Comparison of ENCODE assay signal across 8 cellular contexts in genomic region chr6:128519931-128520435, GRCh38. TPM values are rescaled to one million over a fixed set of nuclear protein-coding genes. Genes with fewer than 3 reads are reported as not detected.
DNase-seq lines count a peak whose midpoint lies in the region; ATAC-seq and TF ChIP-seq lines count a peak whose summit lies in the region.

No MANE protein-coding gene starts in this region.

- H3K4me1 Mint-ChIP-seq in activated naive CD4-positive, alpha-beta T cell treated with anti-CD3 and anti-CD28 coated beads, Interleukin-2, amount 10 ng/mL, durations not matched to agents 7 days and 5 days, result peaks cover 19% of the 10 kb centered on the region

- no peaks in the 10 kb centered on the region for H3K36me3 Mint-ChIP-seq in activated naive CD4-positive, alpha-beta T cell treated with anti-CD3 and anti-CD28 coated beads, Interleukin-2, amount 10 ng/mL, durations not matched to agents 7 days and 5 days

- no peaks in the 10 kb centered on the region for H3K36me3 ChIP-seq in aorta (ENCODE audit: control insufficient read depth in 1 of 2, insufficient read depth in 2 of 2, low read length in 1 of 2)

- H3K9me3 ChIP-seq in aorta (ENCODE audit: control insufficient read depth, low read length), result no peaks in the 10 kb centered on the region

- no peak for TF ChIP-seq POLR2A in GM18505 (IDR thresholded peaks at IDR 0.05; ENCODE audit: borderline replicate concordance, extremely low read depth, insufficient read depth, insufficient read length)

- intact Hi-C loops in Right ventricle myocardium inferior (cut with DNase I) (loop anchor here (2.0 to 5.0 kb wide), 5 partner anchors 98 to 453 kb away; no protein-coding TSS in a partner anchor), posterior cingulate gyrus (cut with DNase I) (loop anchor here (2.0 to 10.0 kb wide), 3 partner anchors 453 to 665 kb away; no protein-coding TSS in a partner anchor), aorta (cut with DNase I) (loop anchor here (5.0 to 10.0 kb wide), 2 partner anchors 98 to 665 kb away; no protein-coding TSS in a partner anchor)

- H3K4me3 Mint-ChIP-seq in activated naive CD4-positive, alpha-beta T cell treated with anti-CD3 and anti-CD28 coated beads, Interleukin-2, amount 10 ng/mL, durations not matched to agents 7 days and 5 days, result peak overlapping the region; percentile 89

- no peaks in the 10 kb centered on the region for H3K9me3 Mint-ChIP-seq in activated naive CD4-positive, alpha-beta T cell treated with anti-CD3 and anti-CD28 coated beads, Interleukin-2, amount 10 ng/mL, durations not matched to agents 7 days and 5 days

- no peaks in the 10 kb centered on the region for H3K27me3 ChIP-seq in aorta (ENCODE audit: control insufficient read depth in 1 of 2, insufficient read depth in 2 of 2, low read length in 1 of 2)

- CTCF ChIA-PET in activated naive CD4-positive, alpha-beta T cell treated with anti-CD3 and anti-CD28 coated beads, Interleukin-2, amount 10 ng/mL, durations not matched to agents 7 days and 5 days (lab: Charles Lee), result interaction anchor here (2.0 kb wide), 1 partner anchor 664 kb away, joined by 6 read pairs; no protein-coding TSS in a partner anchor

- H3K27ac Mint-ChIP-seq in activated naive CD4-positive, alpha-beta T cell treated with anti-CD3 and anti-CD28 coated beads, Interleukin-2, amount 10 ng/mL, durations not matched to agents 7 days and 5 days, result peak overlapping the region; percentile 80

- ATAC-seq in GM18505 (IDR thresholded peaks at IDR 0.05; ENCODE audit: unreplicated experiment) (peak; percentile 14), HG02588 (IDR thresholded peaks at IDR 0.05; ENCODE audit: unreplicated experiment) (peak; percentile 23), Right ventricle myocardium inferior (peak; percentile 58), aorta (ENCODE audit: low FRiP score) (peak; percentile 71)

- H3K4me3 ChIP-seq in aorta (ENCODE audit: low read length in 2 of 2), result peak overlapping the region; percentile 68 to 88

- DNase-seq in NCI-H526 (lab: John Stamatoyannopoulos, UW) (peak; percentile 27 to 55), Right ventricle myocardium inferior (ENCODE audit: missing footprints) (peak; percentile 80), posterior cingulate gyrus (peak in 8 of 10 donors; percentile 30 to 88 (median 51)), aorta (peak in 1 of 2 donors; percentile 64), NCI-H187 (lab: John Stamatoyannopoulos, UW) (no peak)
- peak; percentile 64 for DNase-seq in activated naive CD4-positive, alpha-beta T cell treated with anti-CD3 and anti-CD28 coated beads, Interleukin-2, amount 10 ng/mL, durations not matched to agents 7 days and 5 days

- H3K4me1 ChIP-seq in aorta (ENCODE audit: control insufficient read depth in 1 of 2, insufficient read depth in 2 of 2, low read length in 2 of 2), result peaks cover 0 to 3% of the 10 kb centered on the region in 2 donors

- H3K27ac ChIP-seq in aorta (ENCODE audit: low read depth in 1 of 2, low read length in 2 of 2), result peak overlapping the region; percentile 80 to 91

- peaks cover 50% of the 10 kb centered on the region for H3K27me3 Mint-ChIP-seq in activated naive CD4-positive, alpha-beta T cell treated with anti-CD3 and anti-CD28 coated beads, Interleukin-2, amount 10 ng/mL, durations not matched to agents 7 days and 5 days

- WGBS in aorta, 2 donors, result 0% methylated on average over 39 of the region's 39 CpGs

RNA-seq across cellular contexts. Expression of gene PTPRK, which starts 0.4 kb away (rescaled TPM):
- total RNA-seq in Right ventricle myocardium inferior (30.1 TPM), aorta (10 to 100 TPM; 39.6 to 50.6 TPM)
- polyA plus RNA-seq in aorta, result 10 to 100 TPM in 1 of 2 donors, 1 to 10 TPM in 1; 3.9 to 10.2 TPM

Comparison
In these comparisons a context has a peak if more than half of its experiments do, and no peak if none do; other contexts are left out.
1. ATAC-seq: peak in every context shown above with its lines; median percentile 71 in aorta; 58 in Right ventricle myocardium inferior; 23 in HG02588; 14 in GM18505.
2. DNase-seq: peak in NCI-H526 (2 of 2), activated naive CD4-positive, alpha-beta T cell treated with anti-CD3 and anti-CD28 coated beads, Interleukin-2, amount 10 ng/mL, durations not matched to agents 7 days and 5 days (single experiment), Right ventricle myocardium inferior (single experiment) and posterior cingulate gyrus (8 of 10); none in NCI-H187 (0 of 2).